In genomic region chr5:59786271-59786805, GRCh38 we compare ENCODE assay signal across 11 cellular contexts.
DNase-seq lines count a peak whose midpoint lies in the region; ATAC-seq and TF ChIP-seq lines count a peak whose summit lies in the region.
"Had no signal": no experiment of that assay in that cellular context is flagged by ENCODE, and none has a peak within 500 bp of the region (broad histone marks: within the 10 kb centered on the region; RNA-seq: fewer than 3 reads in every experiment).

No MANE protein-coding gene starts in this region.

- H3K27me3 ChIP-seq in kidney epithelial cell (ENCODE audit: control insufficient read depth, insufficient read depth, low read length) = no peaks in the 10 kb centered on the region
- H3K27me3 ChIP-seq: BLaER1 treated with 17β-estradiol and CSF1 and Interleukin-3, amounts not matched to agents 10 nM and 100 nM; colonic mucosa had no signal

- H3K27me3 Mint-ChIP-seq in natural killer cell treated with Interleukin-12 subunit alpha and Interleukin-12 subunit beta and Interleukin-15 and Interleukin-18, amount 100 ng/mL, for 72 hours = peaks cover 16% of the 10 kb centered on the region in 2 donors

- TF ChIP-seq CTCF in AG04449 (IDR thresholded peaks at IDR 0.05; ENCODE audit: insufficient read depth, low read length, missing control alignments) = no peak
- no peak for TF ChIP-seq CTCF in astrocyte of the spinal cord (IDR thresholded peaks at IDR 0.05; ENCODE audit: low read depth, low read length)
- TF ChIP-seq CTCF in kidney epithelial cell (IDR thresholded peaks at IDR 0.05; ENCODE audit: insufficient read depth, low read length, poor library complexity, severe bottlenecking) = no peak

- peak; percentile 59 for DNase-seq in AG04449 (ENCODE audit: low read depth, low spot score)
- peak; percentile 70 for DNase-seq in HT1080 (ENCODE audit: low read depth)
- DNase-seq in astrocyte of the spinal cord (ENCODE audit: low read depth, low spot score) = peak; percentile 87
- peak; percentile 86 for DNase-seq in kidney epithelial cell (ENCODE audit: low read depth)
- no peak for DNase-seq in natural killer cell treated with Interleukin-12 subunit alpha and Interleukin-12 subunit beta and Interleukin-15 and Interleukin-18, amount 100 ng/mL, for 72 hours (ENCODE audit: low spot score)
- DNase-seq in NCI-H1105 (lab: John Stamatoyannopoulos, UW) = no peak
- DNase-seq: activated T-cell treated with anti-CD3 and anti-CD28 coated beads, Interleukin-2, amount 50 U/mL, for 1 hour; colonic mucosa had no signal

- no peaks in the 10 kb centered on the region for H3K9me3 Mint-ChIP-seq in natural killer cell treated with Interleukin-12 subunit alpha and Interleukin-12 subunit beta and Interleukin-15 and Interleukin-18, amount 100 ng/mL, for 72 hours

- H3K27ac Mint-ChIP-seq in natural killer cell treated with Interleukin-12 subunit alpha and Interleukin-12 subunit beta and Interleukin-15 and Interleukin-18, amount 100 ng/mL, for 72 hours = no peak overlapping the region

- CTCF ChIA-PET in AG04449 (lab: Yijun Ruan, JAX) = interaction anchor here (0.7 to 2.8 kb wide), 5 partner anchors 14 to 285 kb away, joined by 4 to 12 read pairs (median 7); no protein-coding TSS in a partner anchor

- POLR2A ChIA-PET in AG04449 (lab: Yijun Ruan, JAX) = no interaction called here

- no peak overlapping the region for H3K4me3 Mint-ChIP-seq in natural killer cell treated with Interleukin-12 subunit alpha and Interleukin-12 subunit beta and Interleukin-15 and Interleukin-18, amount 100 ng/mL, for 72 hours

- no peak overlapping the region for H3K4me3 ChIP-seq in AG04449 (ENCODE audit: low read depth, low read length)
- no peak overlapping the region for H3K4me3 ChIP-seq in astrocyte of the spinal cord (ENCODE audit: low read depth, low read length)
- H3K4me3 ChIP-seq in kidney epithelial cell (ENCODE audit: low read depth, low read length) = no peak overlapping the region
- H3K4me3 ChIP-seq: BLaER1 treated with 17β-estradiol and CSF1 and Interleukin-3, amounts not matched to agents 10 nM and 100 nM; colonic mucosa had no signal

- H3K36me3 Mint-ChIP-seq in natural killer cell treated with Interleukin-12 subunit alpha and Interleukin-12 subunit beta and Interleukin-15 and Interleukin-18, amount 100 ng/mL, for 72 hours = no peaks in the 10 kb centered on the region

- H3K4me1 Mint-ChIP-seq in natural killer cell treated with Interleukin-12 subunit alpha and Interleukin-12 subunit beta and Interleukin-15 and Interleukin-18, amount 100 ng/mL, for 72 hours (ENCODE audit: low read depth in 2 of 2) = peaks cover 6 to 8% of the 10 kb centered on the region in 2 donors

- H3K36me3 ChIP-seq in kidney epithelial cell (ENCODE audit: control insufficient read depth, insufficient read depth, low read length) = no peaks in the 10 kb centered on the region
- H3K36me3 ChIP-seq: BLaER1 treated with 17β-estradiol and CSF1 and Interleukin-3, amounts not matched to agents 10 nM and 100 nM; colonic mucosa had no signal

- in situ Hi-C loops in astrocyte of the spinal cord (cut with HindIII; ENCODE audit: low sequenced_read_pairs) = no loop called here

- no peak for ATAC-seq in natural killer cell treated with Interleukin-12 subunit alpha and Interleukin-12 subunit beta and Interleukin-15 and Interleukin-18, amount 100 ng/mL, for 72 hours
- no peak for ATAC-seq in GM18861 (IDR thresholded peaks at IDR 0.05; ENCODE audit: unreplicated experiment)
- no peak for ATAC-seq in GM18502 (IDR thresholded peaks at IDR 0.05; ENCODE audit: poor library complexity, unreplicated experiment)

Comparison
In these comparisons a context has a peak if more than half of its experiments do, and no peak if none do; other contexts are left out.
1. DNase-seq: peak in AG04449 (single experiment), HT1080 (single experiment), astrocyte of the spinal cord (single experiment) and kidney epithelial cell (single experiment); none in natural killer cell treated with Interleukin-12 subunit alpha and Interleukin-12 subunit beta and Interleukin-15 and Interleukin-18, amount 100 ng/mL, for 72 hours (single experiment) and NCI-H1105 (single experiment).